Comparison of ENCODE assay signal across 27 cellular contexts in the genomic region with DNA sequence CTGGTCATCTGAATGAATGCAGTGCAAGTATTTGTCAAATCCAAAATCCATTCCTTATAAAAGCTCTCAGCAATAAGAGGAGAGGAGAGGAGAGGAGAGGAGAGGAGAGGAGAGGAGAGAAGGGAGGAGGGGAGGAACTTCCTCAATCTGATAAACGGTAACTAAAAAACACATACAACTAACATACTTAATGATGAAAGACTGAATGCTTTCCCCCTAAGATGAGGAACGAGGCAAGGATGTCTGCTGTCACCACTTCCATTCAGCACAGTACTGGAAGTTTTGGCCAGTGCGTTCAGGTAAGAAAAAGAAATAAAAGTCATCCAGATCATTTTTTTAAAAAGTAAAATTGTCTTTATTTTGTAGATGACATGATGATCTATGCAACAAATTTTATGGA.
"Had no signal": no experiment of that assay in that cellular context is flagged by ENCODE, and none has a peak within 500 bp of the region (broad histone marks: within the 10 kb centered on the region; RNA-seq: fewer than 3 reads in every experiment).

No MANE protein-coding gene starts in this region.

- H3K4me1 ChIP-seq: Peyer's patch had no signal

- DNase-seq: activated B cell treated with CpG ODN at 0.5 μM for 24 hours; activated CD4-positive, alpha-beta T cell treated with anti-CD3 and anti-CD28 coated beads for 1 hour; activated CD4-positive, alpha-beta T cell treated with anti-CD3 and anti-CD28 coated beads, Interleukin-2, amount 10 ng/mL, durations not matched to agents 24 days and 14 days; activated CD4-positive, alpha-beta T cell treated with anti-CD3 and anti-CD28 coated beads, Interleukin-2, amount 50 U/mL, for 48 hours; activated CD8-positive, alpha-beta memory T cell treated with anti-CD3 and anti-CD28 coated beads for 24 hours; activated effector memory CD4-positive, alpha-beta T cell treated with anti-CD3 and anti-CD28 coated beads, Interleukin-2, amount 50 U/mL, for 16 hours; activated naive CD4-positive, alpha-beta T cell treated with Interleukin-2 at 50 U/mL for 16 hours; activated naive CD8-positive, alpha-beta T cell treated with anti-CD3 and anti-CD28 coated beads for 36 hours; activated T-cell treated with anti-CD3 and anti-CD28 coated beads, Interleukin-2, amount 50 U/mL, for 4 hours; brain microvascular endothelial cell; Karpas-422; MM.1S; NCI-H1105; NCI-H1436 treated with DMSO at 0.1 percent for 48 hours; NCI-H187; NCI-H2081; NCI-H510A treated with DMSO at 0.1 percent for 48 hours; NCI-H69; NK-92 treated with Interleukin-12 subunit alpha and Interleukin-12 subunit beta, amount 100 ng/mL, for 24 hours; Peyer's patch; Right ventricle myocardium superior; T-cell; T-helper 2 cell; T1000 had no signal

- H3K36me3 ChIP-seq: brain microvascular endothelial cell, cardiac muscle cell, Peyer's patch had no signal

- H3K27me3 ChIP-seq: cardiac muscle cell, Peyer's patch had no signal

- ATAC-seq: activated T-cell treated with anti-CD3 and anti-CD28 coated beads, Interleukin-2, amount 50 U/mL, for 4 hours; K562; T-cell had no signal

- H3K27ac ChIP-seq: brain microvascular endothelial cell, cardiac muscle cell, Peyer's patch, RWPE1 had no signal

- H3K4me3 ChIP-seq: cardiac muscle cell, K562, Peyer's patch had no signal
